ENCODE assay signal across 1 cellular context in the genomic region with DNA sequence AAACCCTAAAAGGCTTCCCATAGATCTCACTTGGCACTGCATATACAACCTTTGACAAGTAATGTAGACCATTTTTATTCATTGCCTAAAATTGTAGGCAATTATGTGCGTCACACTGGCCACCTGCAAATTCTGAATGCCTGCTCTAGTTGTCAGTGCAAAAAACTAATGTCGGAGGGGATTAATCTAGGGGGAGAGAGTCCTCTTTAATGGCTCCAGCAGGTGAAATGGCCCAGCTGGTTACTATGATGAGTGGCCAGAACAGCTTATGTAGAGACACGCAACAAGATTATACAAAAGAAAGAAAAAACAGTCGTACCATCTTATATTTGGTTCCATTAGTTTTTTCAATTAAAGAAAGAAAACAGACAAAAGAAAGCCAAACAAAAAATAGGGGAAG.
TF ChIP-seq lines count a peak whose summit lies in the region.

No MANE protein-coding gene starts in this region.

TF ChIP-seq in SK-N-SH treated with all-trans-retinoic acid at 6 μM for 48 hours, 23 proteins besides CTCF, POLR2A, EP300 and RAD21 (continued from another document):
- TF ChIP-seq, protein P1, sequence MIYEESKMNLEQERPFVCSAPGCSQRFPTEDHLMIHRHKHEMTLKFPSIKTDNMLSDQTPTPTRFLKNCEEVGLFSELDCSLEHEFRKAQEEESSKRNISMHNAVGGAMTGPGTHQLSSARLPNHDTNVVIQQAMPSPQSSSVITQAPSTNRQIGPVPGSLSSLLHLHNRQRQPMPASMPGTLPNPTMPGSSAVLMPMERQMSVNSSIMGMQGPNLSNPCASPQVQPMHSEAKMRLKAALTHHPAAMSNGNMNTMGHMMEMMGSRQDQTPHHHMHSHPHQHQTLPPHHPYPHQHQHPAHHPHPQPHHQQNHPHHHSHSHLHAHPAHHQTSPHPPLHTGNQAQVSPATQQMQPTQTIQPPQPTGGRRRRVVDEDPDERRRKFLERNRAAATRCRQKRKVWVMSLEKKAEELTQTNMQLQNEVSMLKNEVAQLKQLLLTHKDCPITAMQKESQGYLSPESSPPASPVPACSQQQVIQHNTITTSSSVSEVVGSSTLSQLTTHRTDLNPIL (CRISPR knock-in tag; IDR thresholded peaks at IDR 0.05; ENCODE audit: low read depth) = no peak
- TF ChIP-seq OSR1 (CRISPR knock-in tag; IDR thresholded peaks at IDR 0.05) = no peak
